Comparison of ENCODE assay signal across 17 cellular contexts in genomic region chr7:134356421-134356936, GRCh38.
"Had no signal": no experiment of that assay in that cellular context is flagged by ENCODE, and none has a peak within 500 bp of the region (broad histone marks: within the 10 kb centered on the region; RNA-seq: fewer than 3 reads in every experiment).

No MANE protein-coding gene starts in this region.

- DNase-seq: activated CD4-positive, alpha-beta T cell treated with anti-CD3 and anti-CD28 coated beads, Interleukin-2, amount 50 U/mL, for 4 hours; activated naive CD4-positive, alpha-beta T cell treated with Interleukin-2 at 50 U/mL for 16 hours; activated T-cell treated with anti-CD3 and anti-CD28 coated beads for 4 hours; dorsolateral prefrontal cortex; erythroblast; gastrocnemius medialis; naive thymus-derived CD8-positive, alpha-beta T cell; stimulated activated CD4-positive, alpha-beta T cell treated with anti-CD3 and anti-CD28 coated beads, Interleukin-4, amount 100 ng/mL, for 24 hours; stimulated activated naive CD4-positive, alpha-beta T cell had no signal

- ATAC-seq: activated CD4-positive, CD25-positive, alpha-beta regulatory T cell treated with anti-CD3 and anti-CD28 coated beads, Interleukin-2, amount 50 U/mL, for 24 hours; gastrocnemius medialis; naive thymus-derived CD8-positive, alpha-beta T cell had no signal

- H3K9me3 Mint-ChIP-seq: naive thymus-derived CD8-positive, alpha-beta T cell; T-helper 2 cell treated with Interferon-gamma antibody and Interleukin-4, amounts not matched to agents 5 μg/mL and 100 μg/mL, for 36 hours had no signal

- H3K4me3 ChIP-seq: dorsolateral prefrontal cortex, gastrocnemius medialis, heart right ventricle, skin epidermis, tibial nerve, vagina had no signal

- H3K4me3 Mint-ChIP-seq: naive thymus-derived CD8-positive, alpha-beta T cell; T-helper 2 cell treated with Interferon-gamma antibody and Interleukin-4, amounts not matched to agents 5 μg/mL and 100 μg/mL, for 36 hours had no signal

- H3K36me3 ChIP-seq: gastrocnemius medialis, heart right ventricle, neutrophil, tibial nerve, vagina had no signal

- H3K4me1 Mint-ChIP-seq: naive thymus-derived CD8-positive, alpha-beta T cell had no signal

- H3K27ac Mint-ChIP-seq: naive thymus-derived CD8-positive, alpha-beta T cell; T-helper 2 cell treated with Interferon-gamma antibody and Interleukin-4, amounts not matched to agents 5 μg/mL and 100 μg/mL, for 36 hours had no signal

- H3K4me1 ChIP-seq: gastrocnemius medialis, tibial nerve, vagina had no signal

- FAIRE-seq: bronchial epithelial cell had no signal

- H3K27ac ChIP-seq: dorsolateral prefrontal cortex, gastrocnemius medialis, heart right ventricle, neutrophil, skin epidermis, tibial nerve, vagina had no signal

- H3K9me3 ChIP-seq: gastrocnemius medialis, heart right ventricle, neutrophil, tibial nerve, vagina had no signal

- H3K27me3 ChIP-seq: dorsolateral prefrontal cortex, gastrocnemius medialis, heart right ventricle, tibial nerve, vagina had no signal

- H3K36me3 Mint-ChIP-seq: naive thymus-derived CD8-positive, alpha-beta T cell had no signal
